Comparison of ENCODE assay signal across 24 cellular contexts in the genomic region with DNA sequence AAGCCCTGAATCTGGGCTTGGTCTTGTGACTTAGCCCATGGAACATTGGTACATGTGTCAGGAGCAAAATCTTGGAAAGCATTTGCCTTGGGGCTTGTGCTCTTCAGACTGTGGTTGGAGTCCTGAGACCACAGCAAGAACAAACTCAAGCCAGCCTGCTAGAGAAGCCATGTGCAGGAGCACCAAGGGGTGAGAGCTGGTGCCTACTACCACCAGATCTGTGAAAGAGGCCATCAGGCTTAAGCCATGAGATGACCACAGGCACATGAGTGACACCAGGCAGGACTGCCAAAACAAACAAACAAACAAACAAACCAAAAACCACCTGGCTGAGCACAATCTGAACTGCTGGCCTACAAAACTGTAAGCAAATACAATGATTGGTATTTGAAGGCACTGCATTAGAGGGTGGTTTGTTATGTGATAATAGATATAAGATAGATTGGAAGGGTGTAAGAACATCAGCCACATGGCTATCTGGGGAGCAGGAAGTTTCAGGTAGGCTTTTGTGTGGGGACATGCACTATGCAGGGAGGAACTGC. TPM values are rescaled to one million over a fixed set of nuclear protein-coding genes. Genes with fewer than 3 reads are reported as not detected.
DNase-seq lines count a peak whose midpoint lies in the region; ATAC-seq and TF ChIP-seq lines count a peak whose summit lies in the region.
"Had no signal": no experiment of that assay in that cellular context is flagged by ENCODE, and none has a peak within 500 bp of the region (broad histone marks: within the 10 kb centered on the region; RNA-seq: fewer than 3 reads in every experiment).

No MANE protein-coding gene starts in this region.

- H2AFZ ChIP-seq in GM23338 (no peak overlapping the region), mesenchymal stem cell (ENCODE audit: low read depth, low read length) (no peak overlapping the region)

- H3K36me3 Mint-ChIP-seq in GM23338 (ENCODE audit: low read depth) (no peaks in the 10 kb centered on the region), chondrocyte (ENCODE audit: low read depth) (peaks cover 1% of the 10 kb centered on the region)
- no peaks in the 10 kb centered on the region for H3K36me3 Mint-ChIP-seq in activated T-helper 2 cell treated with anti-CD3 and anti-CD28 coated beads, Interferon-gamma antibody, Interleukin-2, Interleukin-4, amounts not matched to agents 10 μg/mL and 5 μg/mL and 100 μg/mL, durations not matched to agents 14 hours and 24 hours and 36 hours (ENCODE audit: low read depth)
- H3K36me3 Mint-ChIP-seq: CD14-positive monocyte; CD4-positive, alpha-beta memory T cell; CD4-positive, CD25-positive, alpha-beta regulatory T cell; CD8-positive, alpha-beta memory T cell had no signal

- H3K27ac Mint-ChIP-seq in GM23338 (no peak overlapping the region), chondrocyte (ENCODE audit: unreplicated experiment) (no peak overlapping the region)
- H3K27ac Mint-ChIP-seq in activated T-helper 2 cell treated with anti-CD3 and anti-CD28 coated beads, Interferon-gamma antibody, Interleukin-2, Interleukin-4, amounts not matched to agents 10 μg/mL and 5 μg/mL and 100 μg/mL, durations not matched to agents 14 hours and 24 hours and 36 hours = no peak overlapping the region
- H3K27ac Mint-ChIP-seq: CD14-positive monocyte; CD4-positive, alpha-beta memory T cell had no signal

- no peaks in the 10 kb centered on the region for H3K79me2 ChIP-seq in GM23338 (replicated peaks; ENCODE audit: insufficient read depth)

- no peak overlapping the region for H2BK5ac ChIP-seq in mesenchymal stem cell (ENCODE audit: low read depth, low read length, poor library complexity, severe bottlenecking)

- H3K4me1 ChIP-seq in GM23338 (ENCODE audit: insufficient read depth) = no peaks in the 10 kb centered on the region
- H3K4me1 ChIP-seq in mesenchymal stem cell (ENCODE audit: control insufficient read depth, insufficient read depth, low read depth, low read length) = no peaks in the 10 kb centered on the region
- H3K4me1 ChIP-seq: BE2C, BLaER1 had no signal

- no peak overlapping the region for H2BK120ac ChIP-seq in mesenchymal stem cell (ENCODE audit: low read depth, low read length)

- no peak overlapping the region for H3K18ac ChIP-seq in mesenchymal stem cell (ENCODE audit: low read depth in 1 of 2, low read length in 2 of 2)

- ATAC-seq in GM23338 (no peak), GM21423 (IDR thresholded peaks at IDR 0.05; ENCODE audit: unreplicated experiment) (no peak)
- ATAC-seq: GM12878 had no signal

- no peaks in the 10 kb centered on the region for H3K36me3 ChIP-seq in GM23338 (ENCODE audit: insufficient read depth)
- no peaks in the 10 kb centered on the region for H3K36me3 ChIP-seq in mesenchymal stem cell (ENCODE audit: control insufficient read depth in 1 of 2, insufficient read depth in 2 of 2, low read depth in 1 of 2, low read length in 2 of 2)
- H3K36me3 ChIP-seq: BE2C, BLaER1 had no signal

- H4K8ac ChIP-seq in mesenchymal stem cell (ENCODE audit: low read length) = no peak overlapping the region

- H3K4me2 ChIP-seq in GM23338 = no peak overlapping the region
- H3K4me2 ChIP-seq in mesenchymal stem cell (ENCODE audit: low read length, poor library complexity, severe bottlenecking) = no peak overlapping the region
- H3K4me2 ChIP-seq: BLaER1 had no signal

- H3K4me3 Mint-ChIP-seq in GM23338 = no peak overlapping the region
- H3K4me3 Mint-ChIP-seq in chondrocyte (ENCODE audit: unreplicated experiment) = no peak overlapping the region
- H3K4me3 Mint-ChIP-seq in activated T-helper 2 cell treated with anti-CD3 and anti-CD28 coated beads, Interferon-gamma antibody, Interleukin-2, Interleukin-4, amounts not matched to agents 10 μg/mL and 5 μg/mL and 100 μg/mL, durations not matched to agents 14 hours and 24 hours and 36 hours (ENCODE audit: low read depth) = no peak overlapping the region
- H3K4me3 Mint-ChIP-seq: CD14-positive monocyte; CD4-positive, alpha-beta memory T cell; CD4-positive, CD25-positive, alpha-beta regulatory T cell; CD8-positive, alpha-beta memory T cell had no signal

- H3K4me3 ChIP-seq in GM23338 (no peak overlapping the region), mesenchymal stem cell (ENCODE audit: insufficient read depth in 1 of 2, low read depth in 1 of 2, low read length in 2 of 2) (no peak overlapping the region)
- H3K4me3 ChIP-seq: BLaER1, GM12878 had no signal

- H3K9me3 Mint-ChIP-seq in GM23338 (0 out of 3 replicates have a peak, but pooled peaks cover 2% of the 10 kb centered on the region), chondrocyte (ENCODE audit: low read depth) (peaks cover 5% of the 10 kb centered on the region)
- H3K9me3 Mint-ChIP-seq in activated T-helper 2 cell treated with anti-CD3 and anti-CD28 coated beads, Interferon-gamma antibody, Interleukin-2, Interleukin-4, amounts not matched to agents 10 μg/mL and 5 μg/mL and 100 μg/mL, durations not matched to agents 14 hours and 24 hours and 36 hours = no peaks in the 10 kb centered on the region

- TF ChIP-seq CTCF in GM23338 (conservative IDR thresholded peaks at IDR 0.05; ENCODE audit: low read depth in 2 of 2) (no peak), chondrocyte (IDR thresholded peaks at IDR 0.05) (no peak)

- no peak overlapping the region for H2BK15ac ChIP-seq in mesenchymal stem cell (ENCODE audit: low read depth, poor library complexity, severe bottlenecking)

- H3K23ac ChIP-seq in mesenchymal stem cell (ENCODE audit: low read length in 2 of 2) = peak overlapping the region in 1 of 2 experiments; percentile 9

- H3F3A ChIP-seq in GM23338 (replicated peaks; ENCODE audit: low read depth) = no peaks in the 10 kb centered on the region

- no peak overlapping the region for H2BK12ac ChIP-seq in mesenchymal stem cell (ENCODE audit: low read length in 2 of 2)

- H4K20me1 ChIP-seq in GM23338 (replicated peaks; ENCODE audit: insufficient read depth) = no peaks in the 10 kb centered on the region; the same call in 1 of the 2 replicates
- H4K20me1 ChIP-seq: BLaER1 had no signal

- peaks cover 17% of the 10 kb centered on the region for H3K27me3 Mint-ChIP-seq in GM23338 (ENCODE audit: insufficient read depth, low read depth, poor library complexity)
- H3K27me3 Mint-ChIP-seq in chondrocyte (ENCODE audit: low read depth) = peaks cover 29% of the 10 kb centered on the region
- peaks cover 8% of the 10 kb centered on the region for H3K27me3 Mint-ChIP-seq in activated T-helper 2 cell treated with anti-CD3 and anti-CD28 coated beads, Interferon-gamma antibody, Interleukin-2, Interleukin-4, amounts not matched to agents 10 μg/mL and 5 μg/mL and 100 μg/mL, durations not matched to agents 14 hours and 24 hours and 36 hours (ENCODE audit: low read depth)

- H3K14ac ChIP-seq in mesenchymal stem cell (ENCODE audit: low read length in 2 of 2) = no peak overlapping the region

- DNase-seq in GM23338 (ENCODE audit: low spot score) = no peak
- peak; percentile 29 for DNase-seq in RPMI7951 (ENCODE audit: low read depth)
- no peak for DNase-seq in mesenchymal stem cell
- no peak for DNase-seq in chondrocyte (ENCODE audit: low spot score)
- DNase-seq in activated T-helper 2 cell treated with anti-CD3 and anti-CD28 coated beads, Interferon-gamma antibody, Interleukin-2, Interleukin-4, amounts not matched to agents 10 μg/mL and 5 μg/mL and 100 μg/mL, durations not matched to agents 14 hours and 24 hours and 36 hours (ENCODE audit: low spot score) = no peak
- DNase-seq: 8988T; BE2C; C1 segment of cervical spinal cord; CD4-positive, alpha-beta memory T cell; CD4-positive, CD25-positive, alpha-beta regulatory T cell; CD8-positive, alpha-beta memory T cell; COR-L47; DMS 273 treated with DMSO at 0.1 percent for 48 hours; DMS153; DMS53; DMS79; DND-41; EL; GDM1 had no signal

- no peak overlapping the region for H2AK5ac ChIP-seq in mesenchymal stem cell (ENCODE audit: low read length, severe bottlenecking)

- H3K9me2 ChIP-seq in GM23338 (ENCODE audit: insufficient read depth) = no peaks in the 10 kb centered on the region

- H3K27ac ChIP-seq in GM23338 (ENCODE audit: low read depth) = no peak overlapping the region
- no peak overlapping the region for H3K27ac ChIP-seq in mesenchymal stem cell (ENCODE audit: low read length, poor library complexity, severe bottlenecking)
- H3K27ac ChIP-seq: BLaER1 had no signal

- peak overlapping the region; percentile 20 for H4K91ac ChIP-seq in mesenchymal stem cell (ENCODE audit: low read length)

- intact Hi-C loops in activated T-helper 2 cell treated with anti-CD3 and anti-CD28 coated beads, Interferon-gamma antibody, Interleukin-2, Interleukin-4, amounts not matched to agents 10 μg/mL and 5 μg/mL and 100 μg/mL, durations not matched to agents 14 hours and 24 hours and 36 hours (cut with micrococcal nuclease) = no loop called here

- H3K9ac ChIP-seq in mesenchymal stem cell (ENCODE audit: low read length) = no peak overlapping the region
- H3K9ac ChIP-seq: BLaER1 had no signal

- no peak overlapping the region for H3K4ac ChIP-seq in mesenchymal stem cell (ENCODE audit: low read depth in 1 of 2, low read length in 2 of 2)

- H3K79me1 ChIP-seq in mesenchymal stem cell (replicated peaks; ENCODE audit: low read length, poor library complexity, severe bottlenecking) = no peaks in the 10 kb centered on the region

- peaks cover 10% of the 10 kb centered on the region for H3K9me3 ChIP-seq in mesenchymal stem cell (ENCODE audit: control insufficient read depth, low read length)
- H3K9me3 ChIP-seq: BE2C, BLaER1 had no signal

- H3K27me3 ChIP-seq in GM23338 (ENCODE audit: insufficient read depth) (peaks cover 9% of the 10 kb centered on the region), mesenchymal stem cell (ENCODE audit: control insufficient read depth in 1 of 2, insufficient read depth in 1 of 2, low read length in 2 of 2) (peaks cover 0 to 38% of the 10 kb centered on the region in 2 experiments)
- H3K27me3 ChIP-seq: BLaER1 had no signal

- H3K4me1 Mint-ChIP-seq in GM23338 (no peaks in the 10 kb centered on the region), chondrocyte (ENCODE audit: low read depth) (no peaks in the 10 kb centered on the region)
- no peaks in the 10 kb centered on the region for H3K4me1 Mint-ChIP-seq in activated T-helper 2 cell treated with anti-CD3 and anti-CD28 coated beads, Interferon-gamma antibody, Interleukin-2, Interleukin-4, amounts not matched to agents 10 μg/mL and 5 μg/mL and 100 μg/mL, durations not matched to agents 14 hours and 24 hours and 36 hours (ENCODE audit: low read depth)
- H3K4me1 Mint-ChIP-seq: CD14-positive monocyte; CD4-positive, alpha-beta memory T cell; CD4-positive, CD25-positive, alpha-beta regulatory T cell; CD8-positive, alpha-beta memory T cell had no signal

TF ChIP-seq in GM23338, 12 proteins besides CTCF, POLR2A, EP300 and RAD21 (continues in another document):
- TF ChIP-seq ZNF331 (CRISPR knock-in tag; IDR thresholded peaks at IDR 0.05; ENCODE audit: low read depth) = peak; percentile 67

RNA-seq across cellular contexts. Expression of a gene that starts 9.0 kb away (rescaled TPM):
- 12.5 and 13.6 TPM in 2 replicates for total RNA-seq in GM23338 (2014; rRNA removed; shearing (Covaris generic))
- polyA plus RNA-seq in GM23338 (2016; fragmentation: Nextera tagmentation; extraction: Ambion mirVana) = 6.0 and 7.0 TPM in 2 replicates
- 94.9 and 102 TPM in 2 replicates for total RNA-seq in RPMI7951 (2014; rRNA removed; shearing (Covaris generic))
- 11.1 TPM for polyA plus RNA-seq in mesenchymal stem cell (2013, experiment 1 of 2)
- 11.7 TPM for polyA plus RNA-seq in mesenchymal stem cell (2013, experiment 2 of 2)
- total RNA-seq in chondrocyte = 1.8 to 9.1 TPM (median 2.4 TPM) in 3 replicates
- total RNA-seq in activated T-helper 2 cell treated with anti-CD3 and anti-CD28 coated beads, Interferon-gamma antibody, Interleukin-2, Interleukin-4, amounts not matched to agents 10 μg/mL and 5 μg/mL and 100 μg/mL, durations not matched to agents 14 hours and 24 hours and 36 hours = not detected in 2 replicates
- total RNA-seq: A673; CD4-positive, alpha-beta memory T cell; CD4-positive, CD25-positive, alpha-beta regulatory T cell; CD8-positive, alpha-beta memory T cell; GM12878 had no signal
- polyA plus RNA-seq: CD4-positive, alpha-beta memory T cell; CD4-positive, CD25-positive, alpha-beta regulatory T cell; CD8-positive, alpha-beta memory T cell; GM12878 had no signal
